32 cellular contexts compared by ENCODE assay signal in genomic region chr5:36355513-36355912, GRCh38. TPM values are rescaled to one million over a fixed set of nuclear protein-coding genes. Genes with fewer than 3 reads are reported as not detected.
"Had no signal": no experiment of that assay in that cellular context is flagged by ENCODE, and none has a peak within 500 bp of the region (broad histone marks: within the 10 kb centered on the region; RNA-seq: fewer than 3 reads in every experiment).

No MANE protein-coding gene starts in this region.

- H3K4me2 ChIP-seq: KMS-11 had no signal

- DNase-seq: activated CD4-positive, alpha-beta T cell treated with anti-CD3 and anti-CD28 coated beads for 4 hours; activated CD4-positive, alpha-beta T cell treated with anti-CD3 and anti-CD28 coated beads, Interleukin-2, amount 50 U/mL, for 4 hours; activated CD8-positive, alpha-beta memory T cell treated with anti-CD3 and anti-CD28 coated beads, Interleukin-2, amount 10 ng/mL, durations not matched to agents 7 days and 5 days; activated effector memory CD4-positive, alpha-beta T cell treated with Interleukin-2 at 50 U/mL for 16 hours; activated naive CD4-positive, alpha-beta T cell; activated T-cell treated with anti-CD3 and anti-CD28 coated beads, Interleukin-2, amount 50 U/mL, for 24 hours; amniotic stem cell; brain microvascular endothelial cell; caudate nucleus; MG63; MV-4-11; NCI-H1092 treated with DMSO at 0.1 percent for 48 hours; NCI-H1417 treated with DMSO at 0.1 percent for 48 hours; NCI-H1694; NCI-H2029; NCI-H2107; NCI-H2171 treated with DMSO at 0.1 percent for 48 hours; NCI-H226; NCI-H510A; NCI-H526 treated with DMSO at 0.1 percent for 48 hours; NCI-H82; OCI-M1; Peyer's patch; SHP77; SW 1271 had no signal

- H3K4me1 ChIP-seq: ascending aorta, Peyer's patch, SJSA1 had no signal

- H3K9me3 ChIP-seq: ascending aorta, MG63, Peyer's patch, SJSA1 had no signal

- H3K27me3 ChIP-seq: ascending aorta, brain microvascular endothelial cell, Peyer's patch had no signal

- ATAC-seq: activated CD4-positive, CD25-positive, alpha-beta regulatory T cell treated with anti-CD3 and anti-CD28 coated beads, Interleukin-2, amount 50 U/mL, for 24 hours; activated CD8-positive, alpha-beta memory T cell treated with anti-CD3 and anti-CD28 coated beads, Interleukin-2, amount 10 ng/mL, durations not matched to agents 7 days and 5 days; SK-N-SH treated with all-trans-retinoic acid at 6 μM for 48 hours had no signal

- H3K9ac ChIP-seq: KMS-11 had no signal

- H3K27ac ChIP-seq: ascending aorta, brain microvascular endothelial cell, KMS-11, Peyer's patch, RWPE1, SJSA1 had no signal

- H3K36me3 ChIP-seq: ascending aorta, brain microvascular endothelial cell, MG63, Peyer's patch, SJSA1 had no signal

- H3K4me3 ChIP-seq: ascending aorta, MG63, Peyer's patch, SJSA1 had no signal

RNA-seq across cellular contexts. Expression of gene RANBP3L, which starts 53.8 kb away (rescaled TPM):
- total RNA-seq: activated CD8-positive, alpha-beta memory T cell treated with anti-CD3 and anti-CD28 coated beads, Interleukin-2, amount 10 ng/mL, durations not matched to agents 7 days and 5 days; activated T-helper 1 cell treated with anti-CD3 and anti-CD28 coated beads, Interleukin-12 subunit alpha, Interleukin-12 subunit beta, Interleukin-2, Interleukin-4 antibody, amounts not matched to agents 30 ng/mL and 10 ng/mL and 1 ng/mL, durations not matched to agents 14 hours and 24 hours and 36 hours; ascending aorta; SJSA1 had no signal
